ENCODE assay signal across 1 cellular context in genomic region chr19:29878973-29879654, GRCh38.
A peak's percentile ranks its signal among the peaks of the same experiment; 100 is the strongest.
TF ChIP-seq lines count a peak whose summit lies in the region.

No MANE protein-coding gene starts in this region.

TF ChIP-seq in H1, 55 proteins besides CTCF, POLR2A, EP300 and RAD21 (continued from another document):
- TF ChIP-seq NANOG (IDR thresholded peaks at IDR 0.05; ENCODE audit: insufficient read depth, low read depth, low read length, poor library complexity, severe bottlenecking) = no peak
- TF ChIP-seq CREB1 (IDR thresholded peaks at IDR 0.05) = no peak
- no peak for TF ChIP-seq TEAD4 (IDR thresholded peaks at IDR 0.05; ENCODE audit: low read depth, low read length)
- no peak for TF ChIP-seq TBP (IDR thresholded peaks at IDR 0.05; ENCODE audit: low read depth, low read length)
- TF ChIP-seq KDM4A (IDR thresholded peaks at IDR 0.05; ENCODE audit: low read depth, low read length, severe bottlenecking) = no peak
- TF ChIP-seq CHD2 (IDR thresholded peaks at IDR 0.05; ENCODE audit: low read length) = peak; percentile 66
- no peak for TF ChIP-seq SIRT6 (IDR thresholded peaks at IDR 0.05; ENCODE audit: low read length)
- TF ChIP-seq TAF1 (IDR thresholded peaks at IDR 0.05; ENCODE audit: low read depth, low read length) = no peak
- peak; percentile 89 for TF ChIP-seq SP1 (IDR thresholded peaks at IDR 0.05; ENCODE audit: low read depth, low read length)
